10 cellular contexts compared by ENCODE assay signal in genomic region chr16:51151951-51152663, GRCh38. TPM values are rescaled to one million over a fixed set of nuclear protein-coding genes. Genes with fewer than 3 reads are reported as not detected.
DNase-seq lines count a peak whose midpoint lies in the region; ATAC-seq and TF ChIP-seq lines count a peak whose summit lies in the region.
"Had no signal": no experiment of that assay in that cellular context is flagged by ENCODE, and none has a peak within 500 bp of the region (broad histone marks: within the 10 kb centered on the region; RNA-seq: fewer than 3 reads in every experiment).

No MANE protein-coding gene starts in this region.

- peaks cover 7% of the 10 kb centered on the region for H3K4me1 Mint-ChIP-seq in activated CD8-positive, alpha-beta T cell treated with anti-CD3 and anti-CD28 coated beads for 36 hours (ENCODE audit: low read depth)

- H2AFZ ChIP-seq in parathyroid adenoma, result peak overlapping the region; percentile 3

- H3K9me3 Mint-ChIP-seq in activated CD8-positive, alpha-beta T cell treated with anti-CD3 and anti-CD28 coated beads for 36 hours, result peaks cover 4% of the 10 kb centered on the region

- H3K9ac ChIP-seq in parathyroid adenoma, result no peak overlapping the region
- H3K9ac ChIP-seq: KMS-11 had no signal

- H3K4me1 ChIP-seq in RWPE2 (ENCODE audit: insufficient read depth, poor library complexity, severe bottlenecking) (no peaks in the 10 kb centered on the region), parathyroid adenoma (no peaks in the 10 kb centered on the region)

- no peaks in the 10 kb centered on the region for H3K9me3 ChIP-seq in RWPE2 (ENCODE audit: severe bottlenecking)
- no peaks in the 10 kb centered on the region for H3K9me3 ChIP-seq in parathyroid adenoma (ENCODE audit: control insufficient read depth, low read length)

- H3K36me3 Mint-ChIP-seq in activated CD8-positive, alpha-beta T cell treated with anti-CD3 and anti-CD28 coated beads for 36 hours (ENCODE audit: low read depth), result peaks cover 2% of the 10 kb centered on the region

- no peaks in the 10 kb centered on the region for H3K79me2 ChIP-seq in parathyroid adenoma

- ATAC-seq in RWPE2 (ENCODE audit: low read depth) (peak; percentile 47), GM18909 (IDR thresholded peaks at IDR 0.05; ENCODE audit: poor library complexity, unreplicated experiment) (no peak)
- ATAC-seq in activated CD8-positive, alpha-beta T cell treated with anti-CD3 and anti-CD28 coated beads for 36 hours, result no peak

- no peak overlapping the region for H3K27ac ChIP-seq in RWPE2 (ENCODE audit: poor library complexity, severe bottlenecking)
- H3K27ac ChIP-seq in parathyroid adenoma, result no peak overlapping the region
- H3K27ac ChIP-seq: KMS-11 had no signal

- peak overlapping the region; percentile 87 for H3K4me2 ChIP-seq in parathyroid adenoma (ENCODE audit: low read length)
- H3K4me2 ChIP-seq: KMS-11 had no signal

- H3K36me3 ChIP-seq in RWPE2 (ENCODE audit: low read depth) (no peaks in the 10 kb centered on the region), parathyroid adenoma (ENCODE audit: control insufficient read depth, insufficient read depth, low read length) (no peaks in the 10 kb centered on the region)

- POLR2A ChIA-PET in activated CD8-positive, alpha-beta T cell treated with anti-CD3 and anti-CD28 coated beads for 36 hours (lab: Charles Lee), result no interaction called here

- intact Hi-C loops in activated CD8-positive, alpha-beta T cell treated with anti-CD3 and anti-CD28 coated beads for 36 hours (cut with micrococcal nuclease), result no loop called here

- TF ChIP-seq CTCF in GM20000 (IDR thresholded peaks at IDR 0.05; ENCODE audit: extremely low read depth, missing control alignments) (no peak), RWPE2 (IDR thresholded peaks at IDR 0.05; ENCODE audit: poor library complexity, severe bottlenecking) (no peak), parathyroid adenoma (IDR thresholded peaks at IDR 0.05) (no peak)
- TF ChIP-seq CTCF in activated CD8-positive, alpha-beta T cell treated with anti-CD3 and anti-CD28 coated beads for 36 hours (IDR thresholded peaks at IDR 0.05), result no peak

- CTCF ChIA-PET in activated CD8-positive, alpha-beta T cell treated with anti-CD3 and anti-CD28 coated beads for 36 hours (lab: Charles Lee), result no interaction called here

- no peak overlapping the region for H3K27ac Mint-ChIP-seq in activated CD8-positive, alpha-beta T cell treated with anti-CD3 and anti-CD28 coated beads for 36 hours

- DNase-seq in GM20000 (ENCODE audit: low spot score) (peak; percentile 57), RWPE2 (ENCODE audit: low spot score) (no peak), glomerular visceral epithelial cell (ENCODE audit: extremely low spot score) (peak; percentile 87), NCI-H69 (lab: John Stamatoyannopoulos, UW) (no peak)
- no peak for DNase-seq in activated CD8-positive, alpha-beta T cell treated with anti-CD3 and anti-CD28 coated beads for 36 hours
- DNase-seq in stimulated activated CD4-positive, alpha-beta T cell treated with anti-CD3 and anti-CD28 coated beads, Interleukin-1b, Interleukin-23, amount 100 ng/mL, for 48 hours, result no peak

- H3K27me3 ChIP-seq in RWPE2 (ENCODE audit: insufficient read depth, poor library complexity, severe bottlenecking) (peaks cover 99% of the 10 kb centered on the region), parathyroid adenoma (ENCODE audit: control insufficient read depth, insufficient read depth, low read length) (no peaks in the 10 kb centered on the region)

- H3K27me3 Mint-ChIP-seq in activated CD8-positive, alpha-beta T cell treated with anti-CD3 and anti-CD28 coated beads for 36 hours, result peaks cover 66% of the 10 kb centered on the region

- no peak overlapping the region for H3K4me3 Mint-ChIP-seq in activated CD8-positive, alpha-beta T cell treated with anti-CD3 and anti-CD28 coated beads for 36 hours

- H3K4me3 ChIP-seq in RWPE2 (ENCODE audit: severe bottlenecking) (peak overlapping the region; percentile 9), parathyroid adenoma (ENCODE audit: low read depth, low read length) (peak overlapping the region; percentile 63)

RNA-seq across cellular contexts. Expression of gene SALL1, which starts 1.0 kb away (rescaled TPM):
- not detected for total RNA-seq in activated CD8-positive, alpha-beta T cell treated with anti-CD3 and anti-CD28 coated beads for 36 hours
- total RNA-seq: lung microvascular endothelial cell had no signal

Comparison
In these comparisons a context has a peak if more than half of its experiments do, and no peak if none do; other contexts are left out.
1. DNase-seq: peak in GM20000 (single experiment) and glomerular visceral epithelial cell (single experiment); none in RWPE2 (single experiment), NCI-H69 (single experiment), activated CD8-positive, alpha-beta T cell treated with anti-CD3 and anti-CD28 coated beads for 36 hours (single experiment) and stimulated activated CD4-positive, alpha-beta T cell treated with anti-CD3 and anti-CD28 coated beads, Interleukin-1b, Interleukin-23, amount 100 ng/mL, for 48 hours (single experiment).